ENCODE assay signal across 1 cellular context in the genomic region with DNA sequence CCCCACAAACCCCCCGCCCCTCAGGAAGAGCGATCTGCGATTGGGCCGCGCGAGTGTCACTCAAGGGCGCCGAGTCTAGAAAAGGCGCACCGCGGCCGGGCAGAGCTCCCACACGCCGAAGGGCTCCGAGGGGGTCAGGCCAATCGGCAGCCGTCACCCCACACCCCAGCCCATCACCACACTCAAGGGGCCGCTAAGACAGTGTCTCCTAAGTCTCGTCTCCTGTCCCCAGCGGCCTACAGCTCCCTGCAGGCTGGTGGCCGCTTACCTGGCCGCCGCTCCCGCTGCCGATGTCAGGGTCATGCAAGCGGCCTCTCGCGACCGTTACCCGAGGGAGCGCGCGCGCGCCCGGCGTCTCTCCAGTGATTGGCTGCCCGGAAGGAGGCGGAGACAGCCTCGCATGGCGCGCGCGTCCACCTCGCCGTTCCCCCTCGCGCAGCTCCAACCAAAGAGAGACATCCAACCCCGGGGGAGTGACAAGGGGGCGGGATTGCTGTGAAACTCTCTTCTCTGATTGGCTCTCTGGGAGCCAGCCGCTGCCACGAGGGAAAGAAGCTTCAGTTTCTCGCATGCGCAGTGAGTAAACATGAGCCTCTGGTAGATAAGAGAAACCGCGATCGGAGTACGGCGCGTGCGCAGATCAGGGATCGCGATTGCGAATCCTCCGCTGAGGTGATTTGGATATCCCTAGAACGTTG.
TF ChIP-seq lines count a peak whose summit lies in the region.

A gene with protein sequence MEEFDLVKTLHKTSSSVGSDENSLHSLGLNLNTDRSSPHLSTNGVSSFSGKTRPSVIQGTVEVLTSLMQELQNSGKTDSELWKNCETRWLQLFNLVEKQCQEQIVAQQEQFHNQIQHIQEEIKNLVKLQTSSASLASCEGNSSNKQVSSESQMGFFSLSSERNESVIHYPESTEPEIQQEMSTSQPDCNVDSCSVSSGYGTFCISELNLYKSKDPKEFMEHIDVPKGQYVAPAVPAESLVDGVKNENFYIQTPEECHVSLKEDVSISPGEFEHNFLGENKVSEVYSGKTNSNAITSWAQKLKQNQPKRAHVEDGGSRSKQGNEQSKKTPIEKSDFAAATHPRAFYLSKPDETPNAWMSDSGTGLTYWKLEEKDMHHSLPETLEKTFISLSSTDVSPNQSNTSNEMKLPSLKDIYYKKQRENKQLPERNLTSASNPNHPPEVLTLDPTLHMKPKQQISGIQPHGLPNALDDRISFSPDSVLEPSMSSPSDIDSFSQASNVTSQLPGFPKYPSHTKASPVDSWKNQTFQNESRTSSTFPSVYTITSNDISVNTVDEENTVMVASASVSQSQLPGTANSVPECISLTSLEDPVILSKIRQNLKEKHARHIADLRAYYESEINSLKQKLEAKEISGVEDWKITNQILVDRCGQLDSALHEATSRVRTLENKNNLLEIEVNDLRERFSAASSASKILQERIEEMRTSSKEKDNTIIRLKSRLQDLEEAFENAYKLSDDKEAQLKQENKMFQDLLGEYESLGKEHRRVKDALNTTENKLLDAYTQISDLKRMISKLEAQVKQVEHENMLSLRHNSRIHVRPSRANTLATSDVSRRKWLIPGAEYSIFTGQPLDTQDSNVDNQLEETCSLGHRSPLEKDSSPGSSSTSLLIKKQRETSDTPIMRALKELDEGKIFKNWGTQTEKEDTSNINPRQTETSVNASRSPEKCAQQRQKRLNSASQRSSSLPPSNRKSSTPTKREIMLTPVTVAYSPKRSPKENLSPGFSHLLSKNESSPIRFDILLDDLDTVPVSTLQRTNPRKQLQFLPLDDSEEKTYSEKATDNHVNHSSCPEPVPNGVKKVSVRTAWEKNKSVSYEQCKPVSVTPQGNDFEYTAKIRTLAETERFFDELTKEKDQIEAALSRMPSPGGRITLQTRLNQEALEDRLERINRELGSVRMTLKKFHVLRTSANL (minus strand): TSS at position 335 of the 698 bp plus-strand sequence. CDS start 2,777 bp downstream, outside the sequence.
A gene (plus strand): TSS at position 630 of the 698 bp plus-strand sequence. CDS start 20,239 bp downstream, outside the sequence.

TF ChIP-seq in IMR-90, 13 proteins besides CTCF, POLR2A, EP300 and RAD21 (continued from another document):
- TF ChIP-seq MAZ (IDR thresholded peaks at IDR 0.05; ENCODE audit: borderline replicate concordance, low read depth, low read length) (peak; percentile 86), MXI1 (IDR thresholded peaks at IDR 0.05; ENCODE audit: borderline replicate concordance, low read depth, low read length) (peak; percentile 82; the same call in 1 of the 2 replicates), CEBPB (IDR thresholded peaks at IDR 0.05; ENCODE audit: low read depth, low read length) (peak; percentile 39; the same call in 1 of the 2 replicates)
- TF ChIP-seq, protein P1, sequence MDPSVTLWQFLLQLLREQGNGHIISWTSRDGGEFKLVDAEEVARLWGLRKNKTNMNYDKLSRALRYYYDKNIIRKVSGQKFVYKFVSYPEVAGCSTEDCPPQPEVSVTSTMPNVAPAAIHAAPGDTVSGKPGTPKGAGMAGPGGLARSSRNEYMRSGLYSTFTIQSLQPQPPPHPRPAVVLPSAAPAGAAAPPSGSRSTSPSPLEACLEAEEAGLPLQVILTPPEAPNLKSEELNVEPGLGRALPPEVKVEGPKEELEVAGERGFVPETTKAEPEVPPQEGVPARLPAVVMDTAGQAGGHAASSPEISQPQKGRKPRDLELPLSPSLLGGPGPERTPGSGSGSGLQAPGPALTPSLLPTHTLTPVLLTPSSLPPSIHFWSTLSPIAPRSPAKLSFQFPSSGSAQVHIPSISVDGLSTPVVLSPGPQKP (IDR thresholded peaks at IDR 0.05; ENCODE audit: borderline replicate concordance, low read depth, low read length) = no peak
